Comparison of ENCODE assay signal across 9 cellular contexts in genomic region chr12:78470354-78471195, GRCh38.
DNase-seq lines count a peak whose midpoint lies in the region; ATAC-seq and TF ChIP-seq lines count a peak whose summit lies in the region.
"Had no signal": no experiment of that assay in that cellular context is flagged by ENCODE, and none has a peak within 500 bp of the region (broad histone marks: within the 10 kb centered on the region; RNA-seq: fewer than 3 reads in every experiment).

No MANE protein-coding gene starts in this region.

- TF ChIP-seq CTCF in GM10248 (IDR thresholded peaks at IDR 0.05; ENCODE audit: control extremely low read depth, extremely low read depth, low read depth, missing control alignments) = peak; percentile 4
- TF ChIP-seq CTCF in smooth muscle cell (IDR thresholded peaks at IDR 0.05; ENCODE audit: borderline replicate concordance, insufficient read depth, poor library complexity, severe bottlenecking) = peak; percentile 48
- no peak for TF ChIP-seq CTCF in lower leg skin (IDR thresholded peaks at IDR 0.05)
- TF ChIP-seq CTCF in gastroesophageal sphincter (IDR thresholded peaks at IDR 0.05) = peak in 1 of 4 experiments; percentile 27

- H3K27me3 ChIP-seq in NT2/D1 (ENCODE audit: insufficient read depth, insufficient read length) (no peaks in the 10 kb centered on the region), smooth muscle cell (ENCODE audit: low read depth) (no peaks in the 10 kb centered on the region), gastroesophageal sphincter (no peaks in the 10 kb centered on the region)

- CTCF ChIA-PET in GM10248 (lab: Yijun Ruan, JAX) = interaction anchor here (0.7 to 3.8 kb wide), 6 partner anchors 8 to 704 kb away, joined by 3 to 21 read pairs (median 4); no protein-coding TSS in a partner anchor

- no peak for DNase-seq in GM10248 (ENCODE audit: extremely low spot score)
- DNase-seq in NT2/D1 (ENCODE audit: low read depth, low spot score) = peak; percentile 27
- DNase-seq in fibroblast of gingiva (ENCODE audit: low read depth) = peak; percentile 38
- DNase-seq in smooth muscle cell (lab: John Stamatoyannopoulos, UW; ENCODE audit: unreplicated experiment) = no peak
- DNase-seq in lower leg skin (ENCODE audit: low spot score in 2 of 2) = no peak
- DNase-seq: activated B cell treated with CpG ODN at 0.5 μM for 24 hours had no signal

- H3K9ac ChIP-seq in NT2/D1 (ENCODE audit: insufficient read length, low read depth) (no peak overlapping the region), smooth muscle cell (ENCODE audit: low read depth) (no peak overlapping the region)

- H2AFZ ChIP-seq in smooth muscle cell (ENCODE audit: low read depth) = no peak overlapping the region

- H3K36me3 ChIP-seq in NT2/D1 (ENCODE audit: insufficient read depth, insufficient read length, low read length) (no peaks in the 10 kb centered on the region), smooth muscle cell (ENCODE audit: low read depth) (no peaks in the 10 kb centered on the region), gastroesophageal sphincter (no peaks in the 10 kb centered on the region)

- POLR2A ChIA-PET in GM10248 (lab: Yijun Ruan, JAX) = no interaction called here

- ATAC-seq in HG03378 (IDR thresholded peaks at IDR 0.05; ENCODE audit: unreplicated experiment) (peak; percentile 52), HG02938 (IDR thresholded peaks at IDR 0.05; ENCODE audit: unreplicated experiment) (no peak), gastroesophageal sphincter (no peak)

- no peak for TF ChIP-seq POLR2A in lower leg skin (IDR thresholded peaks at IDR 0.05)
- no peak for TF ChIP-seq POLR2A in gastroesophageal sphincter (IDR thresholded peaks at IDR 0.05)

- H3K4me3 ChIP-seq in NT2/D1 (ENCODE audit: insufficient read length, low read depth) (no peak overlapping the region), smooth muscle cell (no peak overlapping the region), lower leg skin (ENCODE audit: low read depth, poor library complexity, severe bottlenecking) (no peak overlapping the region), gastroesophageal sphincter (no peak overlapping the region)

- H3K4me2 ChIP-seq in smooth muscle cell = no peak overlapping the region

- 77% methylated on average over 3 of the region's 3 CpGs for WGBS in smooth muscle cell (ENCODE audit: low lambda C conversion rate)
- 83 to 97% methylated on average over 3 of the region's 3 CpGs for WGBS in lower leg skin, 2 donors
- 85 to 89% methylated on average over 3 of the region's 3 CpGs for WGBS in gastroesophageal sphincter (ENCODE audit: low coverage in 1 of 2), 2 donors

- H3K4me1 ChIP-seq in NT2/D1 (ENCODE audit: insufficient read depth, insufficient read length) (no peaks in the 10 kb centered on the region), smooth muscle cell (ENCODE audit: low read depth) (no peaks in the 10 kb centered on the region), gastroesophageal sphincter (no peaks in the 10 kb centered on the region)

- intact Hi-C loops in lower leg skin (cut with DNase I; ENCODE audit: low total_unique reads) = no loop called here

- H4K20me1 ChIP-seq in smooth muscle cell (ENCODE audit: low read depth) = no peaks in the 10 kb centered on the region

- no peaks in the 10 kb centered on the region for H3K9me3 ChIP-seq in NT2/D1 (ENCODE audit: insufficient read depth, low read length)
- H3K9me3 ChIP-seq in smooth muscle cell (replicated peaks; ENCODE audit: low read depth) = no peaks in the 10 kb centered on the region
- no peaks in the 10 kb centered on the region for H3K9me3 ChIP-seq in gastroesophageal sphincter

- H3K27ac ChIP-seq in smooth muscle cell (ENCODE audit: low read depth) = no peak overlapping the region
- H3K27ac ChIP-seq in gastroesophageal sphincter = no peak overlapping the region

- H3F3A ChIP-seq in smooth muscle cell (ENCODE audit: low read depth) = no peaks in the 10 kb centered on the region

- TF ChIP-seq EP300 in gastroesophageal sphincter (IDR thresholded peaks at IDR 0.05) = no peak

- no peaks in the 10 kb centered on the region for H3K79me2 ChIP-seq in smooth muscle cell (ENCODE audit: low read depth)

Comparison
In these comparisons a context has a peak if more than half of its experiments do, and no peak if none do; other contexts are left out.
1. DNase-seq: peak in NT2/D1 (single experiment) and fibroblast of gingiva (single experiment); none in GM10248 (single experiment), smooth muscle cell (single experiment) and lower leg skin (0 of 2).
2. CTCF ChIP-seq: peak in GM10248 (single experiment) and smooth muscle cell (single experiment); none in lower leg skin (0 of 3).